In the genomic region with DNA sequence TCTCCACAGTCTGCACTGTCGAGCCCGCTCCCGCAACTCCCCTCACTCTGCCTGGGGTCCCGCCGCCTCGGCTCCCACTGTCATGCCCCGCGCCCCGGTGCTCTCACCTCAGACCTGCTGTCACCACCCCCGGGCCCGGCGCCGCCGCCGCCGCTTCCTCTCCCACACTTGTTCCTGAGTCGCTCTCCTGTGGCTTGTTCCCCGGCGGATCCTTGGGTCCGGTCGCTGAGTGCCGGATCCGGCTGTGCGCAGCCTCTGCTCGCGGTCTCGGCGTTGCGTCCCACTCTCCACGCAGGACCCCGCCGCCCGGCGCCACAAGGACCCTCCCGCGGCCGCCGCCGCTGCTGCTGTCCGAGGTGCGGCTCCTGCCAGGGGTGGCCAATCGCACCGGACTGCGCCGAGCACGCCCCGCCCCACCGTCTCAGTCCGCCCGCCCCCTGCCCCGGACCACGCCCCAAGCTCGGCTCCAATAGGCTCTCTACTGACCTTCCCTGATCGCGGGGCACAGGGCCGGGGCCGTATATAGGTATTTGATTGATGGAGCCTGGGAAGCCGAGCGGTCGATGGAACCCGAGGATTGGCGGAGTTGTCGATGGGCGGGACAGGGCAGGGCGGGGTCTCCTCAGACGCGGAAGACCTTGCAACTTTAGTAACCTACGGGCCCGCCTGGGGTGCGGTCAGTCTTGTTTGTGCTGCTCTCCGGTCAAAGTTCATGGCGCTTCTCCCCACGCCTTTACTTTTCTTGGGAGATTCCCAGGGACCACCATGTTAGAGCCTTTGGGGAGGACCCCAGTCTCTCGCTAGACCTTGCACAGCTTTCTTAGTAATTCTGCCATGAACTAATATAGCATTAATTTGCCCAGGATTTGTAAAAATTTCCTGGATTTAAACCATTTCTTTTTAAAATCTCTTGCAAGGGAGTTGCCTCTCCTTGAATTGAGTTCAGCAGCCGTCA, we compare ENCODE assay signal across 8 cellular contexts.
A peak's percentile ranks its signal among the peaks of the same experiment; 100 is the strongest.
DNase-seq lines count a peak whose midpoint lies in the region; ATAC-seq and TF ChIP-seq lines count a peak whose summit lies in the region.

A gene (minus strand): TSS at position 367 of the 955 bp plus-strand sequence. CDS start 117,340 bp downstream, outside the sequence.

- no peak for TF ChIP-seq CTCF in AG09319 (IDR thresholded peaks at IDR 0.05; ENCODE audit: low read depth, low read length)

- peak; percentile 98 for DNase-seq in AG09319 (ENCODE audit: extremely low read depth, low read depth)
- peak; percentile 93 for DNase-seq in NCI-H446 treated with DMSO at 0.1 percent for 48 hours (lab: John Stamatoyannopoulos, UW)
- peak; percentile 99 for DNase-seq in cerebellar cortex (ENCODE audit: low spot score)
- DNase-seq in islet precursor cell: peak; percentile 100
- DNase-seq in stimulated activated CD4-positive, alpha-beta T cell treated with anti-CD3 and anti-CD28 coated beads, Interleukin-12 subunit alpha, Interleukin-12 subunit beta, amount 100 ng/mL, for 48 hours (ENCODE audit: low read depth in 2 of 3, low spot score in 1 of 3): peak; percentile 94 to 97 (median 96)

- peak; percentile 79 for ATAC-seq in GM19035 (IDR thresholded peaks at IDR 0.05; ENCODE audit: unreplicated experiment)
- peak; percentile 83 for ATAC-seq in HG03354 (IDR thresholded peaks at IDR 0.05; ENCODE audit: poor library complexity, severe bottlenecking, unreplicated experiment)
- ATAC-seq in activated CD4-positive, CD25-positive, alpha-beta regulatory T cell treated with anti-CD3 and anti-CD28 coated beads, Interleukin-2, amount 50 U/mL, for 24 hours: peak; percentile 88 to 89

Comparison
In these comparisons a context has a peak if more than half of its experiments do, and no peak if none do; other contexts are left out.
1. Peak in every context shown above with its lines: DNase-seq and ATAC-seq.